ENCODE assay signal across 9 cellular contexts in the genomic region with DNA sequence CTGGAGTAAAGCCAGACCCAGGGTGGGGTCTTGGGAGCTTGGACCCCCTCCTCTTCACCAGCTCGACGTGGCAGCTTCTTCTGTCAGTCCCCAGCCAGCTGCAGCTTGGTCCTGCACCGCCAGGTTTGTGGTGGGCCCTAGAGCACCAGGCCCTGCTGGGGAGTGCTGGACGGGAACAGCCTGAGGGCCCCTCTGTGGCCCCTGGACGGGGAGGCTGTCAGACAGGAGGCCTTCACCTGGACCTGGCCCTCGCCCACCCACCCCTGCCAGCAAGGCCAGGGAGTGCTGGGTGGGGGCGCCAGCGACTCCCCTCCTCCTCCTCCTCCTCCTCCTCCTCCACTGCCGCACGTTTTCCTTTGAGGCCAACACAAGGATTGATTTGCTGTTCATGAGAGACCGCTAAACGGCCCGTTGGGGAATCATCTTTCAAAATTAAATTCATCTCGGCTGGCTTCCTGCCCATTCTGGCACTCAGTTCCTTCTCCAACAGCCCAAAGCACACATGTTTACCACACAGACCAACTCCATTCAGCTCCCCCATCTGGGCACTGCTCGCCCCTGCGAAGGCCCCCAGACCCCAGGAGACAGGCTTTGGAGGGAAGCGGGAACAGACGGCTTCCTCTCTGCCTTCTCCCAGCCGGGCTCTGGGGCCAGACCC. TPM values are rescaled to one million over a fixed set of nuclear protein-coding genes. Genes with fewer than 3 reads are reported as not detected.
A peak's percentile ranks its signal among the peaks of the same experiment; 100 is the strongest.
DNase-seq lines count a peak whose midpoint lies in the region; ATAC-seq and TF ChIP-seq lines count a peak whose summit lies in the region.
"Had no signal": no experiment of that assay in that cellular context is flagged by ENCODE, and none has a peak within 500 bp of the region (broad histone marks: within the 10 kb centered on the region; RNA-seq: fewer than 3 reads in every experiment).

No MANE protein-coding gene starts in this region.

- H3K4me3 ChIP-seq in coronary artery (peak overlapping the region; percentile 69), osteoblast (ENCODE audit: insufficient read depth, low read length) (no peak overlapping the region)
- H3K4me3 ChIP-seq: SJCRH30 had no signal

- H3K4me2 ChIP-seq in osteoblast (ENCODE audit: insufficient read depth, low read length), result peak overlapping the region; percentile 18

- DNase-seq in EH (ENCODE audit: low read depth) (peak; percentile 10), MV-4-11 (lab: John Stamatoyannopoulos, UW) (peak; percentile 43), coronary artery (ENCODE audit: low spot score) (no peak), osteoblast (ENCODE audit: insufficient read length, low spot score, missing footprints) (peak; percentile 93), GM20000 (ENCODE audit: low spot score) (no peak), inferior parietal cortex (ENCODE audit: extremely low spot score) (no peak)
- DNase-seq: stimulated activated naive CD4-positive, alpha-beta T cell treated with Interleukin-2 at 50 U/mL for 16 hours had no signal

- peaks cover 30% of the 10 kb centered on the region for H3K27me3 ChIP-seq in osteoblast (ENCODE audit: insufficient read depth, low read length)

- TF ChIP-seq CTCF in coronary artery (IDR thresholded peaks at IDR 0.05) (no peak), osteoblast (IDR thresholded peaks at IDR 0.05; ENCODE audit: extremely low read depth, low read depth, low read length) (no peak), GM20000 (IDR thresholded peaks at IDR 0.05; ENCODE audit: extremely low read depth, missing control alignments) (no peak)

- peaks cover 6% of the 10 kb centered on the region for H3K4me1 ChIP-seq in osteoblast (ENCODE audit: insufficient read depth, low read length)

- H3K27ac ChIP-seq in coronary artery, result no peak overlapping the region
- H3K27ac ChIP-seq in osteoblast (ENCODE audit: low read depth, low read length), result no peak overlapping the region
- H3K27ac ChIP-seq: SJCRH30 had no signal

- no peaks in the 10 kb centered on the region for H3K36me3 ChIP-seq in osteoblast (ENCODE audit: insufficient read depth, low read length)
- H3K36me3 ChIP-seq: SJCRH30 had no signal

- no peaks in the 10 kb centered on the region for H3K9me3 ChIP-seq in osteoblast (ENCODE audit: low read depth, low read length)
- H3K9me3 ChIP-seq: SJCRH30 had no signal

- H2AFZ ChIP-seq in osteoblast (ENCODE audit: low read length), result peak overlapping the region; percentile 22

- H3K79me2 ChIP-seq in osteoblast (ENCODE audit: insufficient read depth, low read length), result no peaks in the 10 kb centered on the region

- no peak for ATAC-seq in HG02642 (IDR thresholded peaks at IDR 0.05; ENCODE audit: poor library complexity, unreplicated experiment)

- no peaks in the 10 kb centered on the region for H4K20me1 ChIP-seq in osteoblast (ENCODE audit: insufficient read depth, low read length)

RNA-seq across cellular contexts. Expression of a gene that starts 1.0 kb away (rescaled TPM):
- 61.9 and 85.4 TPM in 2 replicates for total RNA-seq in osteoblast
- total RNA-seq: SJCRH30 had no signal

RNA-seq across cellular contexts. Expression of a gene that starts 14.5 kb away (rescaled TPM):
- 30.9 and 35.8 TPM in 2 replicates for total RNA-seq in osteoblast

RNA-seq across cellular contexts. Expression of a gene that starts 39.6 kb away (rescaled TPM):
- 9.8 and 12.4 TPM in 2 replicates for total RNA-seq in osteoblast

RNA-seq across cellular contexts. Expression of a gene that starts 42.0 kb away (rescaled TPM):
- total RNA-seq in osteoblast, result not detected in 2 replicates

Comparison
In these comparisons a context has a peak if more than half of its experiments do, and no peak if none do; other contexts are left out.
1. DNase-seq: peak in EH (single experiment), MV-4-11 (single experiment) and osteoblast (single experiment); none in coronary artery (single experiment), GM20000 (single experiment) and inferior parietal cortex (single experiment).